In genomic region chr11:65786008-65786785, GRCh38 we compare ENCODE assay signal across 10 cellular contexts. TPM values are rescaled to one million over a fixed set of nuclear protein-coding genes. Genes with fewer than 3 reads are reported as not detected.
DNase-seq lines count a peak whose midpoint lies in the region; ATAC-seq, FAIRE-seq and TF ChIP-seq lines count a peak whose summit lies in the region.
"Had no signal": no experiment of that assay in that cellular context is flagged by ENCODE, and none has a peak within 500 bp of the region (broad histone marks: within the 10 kb centered on the region; RNA-seq: fewer than 3 reads in every experiment).

No MANE protein-coding gene starts in this region.

- H4K8ac ChIP-seq in mesenchymal stem cell (ENCODE audit: low read length), result no peak overlapping the region

- H3K27me3 ChIP-seq in left ventricle myocardium inferior (ENCODE audit: low read depth) (peaks cover 74% of the 10 kb centered on the region), right atrium auricular region (peaks cover 6 to 36% of the 10 kb centered on the region in 2 donors), K562 (ENCODE audit: control insufficient read depth in 2 of 2, insufficient read depth in 2 of 2, low read length in 2 of 2) (peaks cover 18 to 32% of the 10 kb centered on the region in 2 experiments; a peak in 4 of 5 replicates), mesenchymal stem cell (ENCODE audit: control insufficient read depth in 1 of 2, insufficient read depth in 1 of 2, low read length in 2 of 2) (peaks cover 56 to 75% of the 10 kb centered on the region in 2 experiments)

- in situ Hi-C loops in K562 (cut with MboI), result no loop called here

- H3K9me1 ChIP-seq in K562 (ENCODE audit: control insufficient read depth, insufficient read depth, low read length), result no peaks in the 10 kb centered on the region

- no peak for ATAC-seq in K562
- ATAC-seq in HG02884 (IDR thresholded peaks at IDR 0.05; ENCODE audit: unreplicated experiment), result no peak

- H3K9ac ChIP-seq in K562 (ENCODE audit: insufficient read depth in 1 of 2, low read depth in 2 of 2, low read length in 2 of 2), result no peak overlapping the region
- no peak overlapping the region for H3K9ac ChIP-seq in mesenchymal stem cell (ENCODE audit: low read length)

- no peak overlapping the region for H2BK120ac ChIP-seq in mesenchymal stem cell (ENCODE audit: low read depth, low read length)

- H2BK15ac ChIP-seq in mesenchymal stem cell (ENCODE audit: low read depth, poor library complexity, severe bottlenecking), result no peak overlapping the region

- no peaks in the 10 kb centered on the region for H3K36me3 Mint-ChIP-seq in type B pancreatic cell

- peaks cover 15% of the 10 kb centered on the region for H3K4me1 Mint-ChIP-seq in type B pancreatic cell (ENCODE audit: unreplicated experiment)

- H3K27me3 Mint-ChIP-seq in type B pancreatic cell, result peaks cover 61% of the 10 kb centered on the region

- no peak overlapping the region for H2BK5ac ChIP-seq in mesenchymal stem cell (ENCODE audit: low read depth, low read length, poor library complexity, severe bottlenecking)

- TF ChIP-seq RAD21 in K562 (CRISPR knock-in tag; conservative IDR thresholded peaks at IDR 0.05 in 1 of 2, IDR thresholded peaks at IDR 0.05 in 1 of 2), result no peak

- H3K18ac ChIP-seq in mesenchymal stem cell (ENCODE audit: low read depth in 1 of 2, low read length in 2 of 2), result no peak overlapping the region

- no peak for FAIRE-seq in K562 (lab: Jason Lieb, UNC)

- WGBS in K562 (ENCODE audit: insufficient coverage, low coverage, missing lambda C conversion rate), result 60% methylated on average over 33 of the region's 74 CpGs
- WGBS in mesenchymal stem cell, result 17% methylated on average over 68 of the region's 74 CpGs

- no peak for DNase-seq in left ventricle myocardium inferior
- DNase-seq in right atrium auricular region (ENCODE audit: low spot score), result no peak
- no peak for DNase-seq in K562 (ENCODE audit: extremely low read depth in 1 of 4, low spot score in 3 of 4)
- no peak for DNase-seq in mesenchymal stem cell
- no peak for DNase-seq in type B pancreatic cell (ENCODE audit: extremely low spot score, unreplicated experiment)
- no peak for DNase-seq in stimulated activated naive CD4-positive, alpha-beta T cell treated with Interleukin-2 at 50 U/mL for 16 hours (lab: John Stamatoyannopoulos, UW)
- no peak for DNase-seq in NCI-H446 treated with DMSO at 0.1 percent for 48 hours (lab: John Stamatoyannopoulos, UW)
- DNase-seq: Kasumi-1, SHP77 had no signal

- H3K9me3 ChIP-seq in left ventricle myocardium inferior (replicated peaks) (no peaks in the 10 kb centered on the region), right atrium auricular region (no peaks in the 10 kb centered on the region), K562 (replicated peaks; ENCODE audit: control insufficient read depth, insufficient read depth, low read depth, low read length) (no peaks in the 10 kb centered on the region), mesenchymal stem cell (ENCODE audit: control insufficient read depth, low read length) (no peaks in the 10 kb centered on the region)

- H4K91ac ChIP-seq in mesenchymal stem cell (ENCODE audit: low read length), result no peak overlapping the region

- H3K79me2 ChIP-seq in K562 (ENCODE audit: control insufficient read depth, insufficient read depth, low read length), result no peaks in the 10 kb centered on the region

- no TSS peak for BruUV-seq in K562 (replicated peaks; lab: Mats Ljungman, UMichigan)

- H3K36me3 ChIP-seq in left ventricle myocardium inferior (no peaks in the 10 kb centered on the region), right atrium auricular region (no peaks in the 10 kb centered on the region), K562 (ENCODE audit: control insufficient read depth, insufficient read depth, low read length) (no peaks in the 10 kb centered on the region), mesenchymal stem cell (ENCODE audit: control insufficient read depth in 1 of 2, insufficient read depth in 2 of 2, low read depth in 1 of 2, low read length in 2 of 2) (no peaks in the 10 kb centered on the region)

- no peak overlapping the region for H3K23ac ChIP-seq in mesenchymal stem cell (ENCODE audit: low read length in 2 of 2)

- no peak overlapping the region for H2BK12ac ChIP-seq in mesenchymal stem cell (ENCODE audit: low read length in 2 of 2)

- no peak overlapping the region for H3K4me2 ChIP-seq in K562 (ENCODE audit: insufficient read depth, low read length)
- H3K4me2 ChIP-seq in mesenchymal stem cell (ENCODE audit: low read length, poor library complexity, severe bottlenecking), result peak overlapping the region; percentile 19

- no peaks in the 10 kb centered on the region for H3K79me1 ChIP-seq in mesenchymal stem cell (replicated peaks; ENCODE audit: low read length, poor library complexity, severe bottlenecking)

- peak overlapping the region; percentile 82 for H3K4me3 Mint-ChIP-seq in type B pancreatic cell

- no peak for TF ChIP-seq CTCF in left ventricle myocardium inferior (IDR thresholded peaks at IDR 0.05; ENCODE audit: borderline replicate concordance)
- TF ChIP-seq CTCF in right atrium auricular region (IDR thresholded peaks at IDR 0.05), result no peak
- TF ChIP-seq CTCF in K562 (IDR thresholded peaks at IDR 0.05 in 2 of 3, conservative IDR thresholded peaks at IDR 0.05 in 1 of 3; ENCODE audit: insufficient read depth in 2 of 3, low read depth in 1 of 3, low read length in 3 of 3), result no peak
- no peak for TF ChIP-seq CTCF in type B pancreatic cell (conservative IDR thresholded peaks at IDR 0.05)

- H3K27ac Mint-ChIP-seq in type B pancreatic cell, result peak overlapping the region; percentile 79

- no peak overlapping the region for H3K4ac ChIP-seq in mesenchymal stem cell (ENCODE audit: low read depth in 1 of 2, low read length in 2 of 2)

- no peak overlapping the region for H2AFZ ChIP-seq in K562 (ENCODE audit: low read depth, low read length)
- no peak overlapping the region for H2AFZ ChIP-seq in mesenchymal stem cell (ENCODE audit: low read depth, low read length)

- no peak overlapping the region for H2AK5ac ChIP-seq in mesenchymal stem cell (ENCODE audit: low read length, severe bottlenecking)

- no peak overlapping the region for H3K14ac ChIP-seq in mesenchymal stem cell (ENCODE audit: low read length in 2 of 2)

- TF ChIP-seq EP300 in K562 (IDR thresholded peaks at IDR 0.05; ENCODE audit: low read length), result no peak

- CTCF ChIA-PET in K562 (lab: Yijun Ruan, JAX; ENCODE audit: low intra/inter-chr PET ratio), result no interaction called here

- H4K20me1 ChIP-seq in K562 (replicated peaks; ENCODE audit: control insufficient read depth, insufficient read depth, low read length), result peaks cover 12% of the 10 kb centered on the region; the same call in 1 of the 2 replicates

- H3K27ac ChIP-seq in left ventricle myocardium inferior (replicated peaks), result no peak overlapping the region
- no peak overlapping the region for H3K27ac ChIP-seq in right atrium auricular region
- no peak overlapping the region for H3K27ac ChIP-seq in K562 (ENCODE audit: extremely low read depth, low read depth, low read length)
- H3K27ac ChIP-seq in mesenchymal stem cell (ENCODE audit: low read length, poor library complexity, severe bottlenecking), result no peak overlapping the region

- no peak for TF ChIP-seq POLR2A in K562 (conservative IDR thresholded peaks at IDR 0.05)

- H3K4me1 ChIP-seq in left ventricle myocardium inferior (peaks cover 29% of the 10 kb centered on the region), right atrium auricular region (peaks cover 0 to 29% of the 10 kb centered on the region in 2 donors), K562 (replicated peaks in 1 of 2; ENCODE audit: control insufficient read depth in 2 of 2, insufficient read depth in 2 of 2, low read length in 2 of 2) (peaks cover 0 to 36% of the 10 kb centered on the region in 2 experiments; a peak in 2 of 5 replicates), mesenchymal stem cell (ENCODE audit: control insufficient read depth, insufficient read depth, low read depth, low read length) (peaks cover 26% of the 10 kb centered on the region)

- intact Hi-C loops in left ventricle myocardium inferior (cut with micrococcal nuclease) (no loop called here), K562 (cut with micrococcal nuclease) (loop anchor here (10.0 kb wide), 1 partner anchor 199 kb away; no protein-coding TSS in a partner anchor)

- POLR2A ChIA-PET in K562 (lab: Yijun Ruan, JAX), result no interaction called here

- H3K4me3 ChIP-seq in left ventricle myocardium inferior (peak overlapping the region; percentile 51), right atrium auricular region (peak overlapping the region in 1 of 2 donors; percentile 37), K562 (no peak overlapping the region), mesenchymal stem cell (ENCODE audit: insufficient read depth in 1 of 2, low read depth in 1 of 2, low read length in 2 of 2) (no peak overlapping the region)

- no peaks in the 10 kb centered on the region for H3K9me3 Mint-ChIP-seq in type B pancreatic cell

RNA-seq across cellular contexts. Expression of gene OVOL1, which starts 0.7 kb away (rescaled TPM):
- not detected for total RNA-seq in left ventricle myocardium inferior
- total RNA-seq in right atrium auricular region, result not detected
- 0.09 TPM in 1 of 2 replicates, not detected in the other for total RNA-seq in K562 (2011; cell fraction: chromatin; rRNA removed; ENCODE audit: low replicate concordance)
- not detected in 2 replicates for total RNA-seq in K562 (2011; cell fraction: nucleolus; rRNA removed)
- total RNA-seq in K562 (2011; cell fraction: nucleoplasm; rRNA removed), result not detected in 2 replicates
- total RNA-seq in K562 (2014; rRNA removed), result not detected in 2 replicates
- total RNA-seq in K562 (2014; rRNA removed; fragmentation: Illumina TruSeq; extraction: Trizol), result not detected in 2 replicates
- not detected in 2 replicates for total RNA-seq in K562 (2015; rRNA removed; fragmentation: Illumina TruSeq; extraction: Trizol)
- total RNA-seq in K562 (2021), result 0.09 TPM in 1 of 2 replicates, not detected in the other
- not detected in 2 replicates for polyA plus RNA-seq in K562 (2011; rRNA removed)
- not detected in 2 replicates for polyA plus RNA-seq in K562 (2011; cell fraction: cytosol; rRNA removed)
- not detected in 2 replicates for polyA plus RNA-seq in K562 (2011; cell fraction: nucleus; rRNA removed)
- polyA plus RNA-seq in K562 (2012), result not detected in 2 replicates
- not detected in 2 replicates for polyA plus RNA-seq in K562 (2014; fragmentation: Illumina TruSeq; extraction: Trizol)
- not detected for polyA plus RNA-seq in K562 (2014; fragmentation: Nextera tagmentation; extraction: Ambion mirVana)
- polyA plus RNA-seq in K562 (2014; rRNA removed), result not detected in 2 replicates
- polyA minus RNA-seq in K562 (2011; rRNA and poly(A)+ RNA removed), result not detected in 2 replicates
- polyA minus RNA-seq in K562 (2011; cell fraction: cytosol; rRNA and poly(A)+ RNA removed), result not detected in 2 replicates
- polyA minus RNA-seq in K562 (2011; cell fraction: nucleus; rRNA and poly(A)+ RNA removed), result not detected in 2 replicates
- not detected for polyA plus RNA-seq in mesenchymal stem cell (2013, experiment 1 of 2)
- not detected for polyA plus RNA-seq in mesenchymal stem cell (2013, experiment 2 of 2)
- total RNA-seq in type B pancreatic cell (ENCODE audit: low replicate concordance), result 7.7 and 39.8 TPM in 2 replicates

RNA-seq across cellular contexts. Expression of gene AP5B1, which starts 5.4 kb away (rescaled TPM):
- total RNA-seq in left ventricle myocardium inferior, result 5.4 TPM
- 10 to 100 TPM in 1 of 2 donors, 1 to 10 TPM in 1; 9.5 to 14.3 TPM for total RNA-seq in right atrium auricular region
- 16.4 and 48.0 TPM in 2 replicates for total RNA-seq in K562 (2011; cell fraction: chromatin; rRNA removed; ENCODE audit: low replicate concordance)
- 43.4 and 48.4 TPM in 2 replicates for total RNA-seq in K562 (2011; cell fraction: nucleolus; rRNA removed)
- total RNA-seq in K562 (2011; cell fraction: nucleoplasm; rRNA removed), result 26.7 and 28.3 TPM in 2 replicates
- 13.0 and 17.0 TPM in 2 replicates for total RNA-seq in K562 (2014; rRNA removed)
- 3.1 and 3.5 TPM in 2 replicates for total RNA-seq in K562 (2014; rRNA removed; fragmentation: Illumina TruSeq; extraction: Trizol)
- total RNA-seq in K562 (2015; rRNA removed; fragmentation: Illumina TruSeq; extraction: Trizol), result 8.7 and 8.9 TPM in 2 replicates
- total RNA-seq in K562 (2021), result 23.2 and 24.2 TPM in 2 replicates
- 5.1 and 7.7 TPM in 2 replicates for polyA plus RNA-seq in K562 (2011; rRNA removed)
- 6.5 and 20.1 TPM in 2 replicates for polyA plus RNA-seq in K562 (2011; cell fraction: cytosol; rRNA removed)
- polyA plus RNA-seq in K562 (2011; cell fraction: nucleus; rRNA removed), result 17.1 and 27.9 TPM in 2 replicates
- 10.8 and 15.8 TPM in 2 replicates for polyA plus RNA-seq in K562 (2012)
- 4.6 and 9.1 TPM in 2 replicates for polyA plus RNA-seq in K562 (2014; fragmentation: Illumina TruSeq; extraction: Trizol)
- under 1 TPM; 0.51 to 0.63 TPM for polyA plus RNA-seq in K562 (2014; fragmentation: Nextera tagmentation; extraction: Ambion mirVana)
- polyA plus RNA-seq in K562 (2014; rRNA removed), result 11.3 and 11.7 TPM in 2 replicates
- 8.3 and 9.2 TPM in 2 replicates for polyA minus RNA-seq in K562 (2011; rRNA and poly(A)+ RNA removed)
- 14.6 and 14.8 TPM in 2 replicates for polyA minus RNA-seq in K562 (2011; cell fraction: cytosol; rRNA and poly(A)+ RNA removed)
- 17.5 and 18.7 TPM in 2 replicates for polyA minus RNA-seq in K562 (2011; cell fraction: nucleus; rRNA and poly(A)+ RNA removed)
- 4.9 TPM for polyA plus RNA-seq in mesenchymal stem cell (2013, experiment 1 of 2)
- polyA plus RNA-seq in mesenchymal stem cell (2013, experiment 2 of 2), result 5.2 TPM
- total RNA-seq in type B pancreatic cell (ENCODE audit: low replicate concordance), result 16.6 and 38.9 TPM in 2 replicates

RNA-seq across cellular contexts. Expression of gene SNX32, which starts 47.6 kb away (rescaled TPM):
- total RNA-seq in left ventricle myocardium inferior, result not detected
- total RNA-seq in right atrium auricular region, result under 1 TPM; 0.20 to 0.37 TPM
- total RNA-seq in K562 (2011; cell fraction: chromatin; rRNA removed; ENCODE audit: low replicate concordance), result 0.16 TPM in 1 of 2 replicates, not detected in the other
- not detected in 2 replicates for total RNA-seq in K562 (2011; cell fraction: nucleolus; rRNA removed)
- total RNA-seq in K562 (2011; cell fraction: nucleoplasm; rRNA removed), result not detected in 2 replicates
- not detected in 2 replicates for total RNA-seq in K562 (2014; rRNA removed)
- not detected in 2 replicates for total RNA-seq in K562 (2014; rRNA removed; fragmentation: Illumina TruSeq; extraction: Trizol)
- total RNA-seq in K562 (2015; rRNA removed; fragmentation: Illumina TruSeq; extraction: Trizol), result not detected in 2 replicates
- not detected in 2 replicates for total RNA-seq in K562 (2021)
- polyA plus RNA-seq in K562 (2011; rRNA removed), result not detected in 2 replicates
- polyA plus RNA-seq in K562 (2011; cell fraction: cytosol; rRNA removed), result not detected in 2 replicates
- polyA plus RNA-seq in K562 (2011; cell fraction: nucleus; rRNA removed), result 0.10 TPM in 1 of 2 replicates, not detected in the other
- polyA plus RNA-seq in K562 (2012), result 0.24 and 0.35 TPM in 2 replicates
- not detected in 2 replicates for polyA plus RNA-seq in K562 (2014; fragmentation: Illumina TruSeq; extraction: Trizol)
- under 1 TPM; 0.03 TPM for polyA plus RNA-seq in K562 (2014; fragmentation: Nextera tagmentation; extraction: Ambion mirVana)
- polyA plus RNA-seq in K562 (2014; rRNA removed), result not detected in 2 replicates
- polyA minus RNA-seq in K562 (2011; rRNA and poly(A)+ RNA removed), result not detected in 2 replicates
- polyA minus RNA-seq in K562 (2011; cell fraction: cytosol; rRNA and poly(A)+ RNA removed), result not detected in 2 replicates
- polyA minus RNA-seq in K562 (2011; cell fraction: nucleus; rRNA and poly(A)+ RNA removed), result not detected in 2 replicates
- polyA plus RNA-seq in mesenchymal stem cell (2013, experiment 1 of 2), result 0.66 TPM
- 0.48 TPM for polyA plus RNA-seq in mesenchymal stem cell (2013, experiment 2 of 2)
- 0.76 and 4.2 TPM in 2 replicates for total RNA-seq in type B pancreatic cell (ENCODE audit: low replicate concordance)
